In the genomic region with DNA sequence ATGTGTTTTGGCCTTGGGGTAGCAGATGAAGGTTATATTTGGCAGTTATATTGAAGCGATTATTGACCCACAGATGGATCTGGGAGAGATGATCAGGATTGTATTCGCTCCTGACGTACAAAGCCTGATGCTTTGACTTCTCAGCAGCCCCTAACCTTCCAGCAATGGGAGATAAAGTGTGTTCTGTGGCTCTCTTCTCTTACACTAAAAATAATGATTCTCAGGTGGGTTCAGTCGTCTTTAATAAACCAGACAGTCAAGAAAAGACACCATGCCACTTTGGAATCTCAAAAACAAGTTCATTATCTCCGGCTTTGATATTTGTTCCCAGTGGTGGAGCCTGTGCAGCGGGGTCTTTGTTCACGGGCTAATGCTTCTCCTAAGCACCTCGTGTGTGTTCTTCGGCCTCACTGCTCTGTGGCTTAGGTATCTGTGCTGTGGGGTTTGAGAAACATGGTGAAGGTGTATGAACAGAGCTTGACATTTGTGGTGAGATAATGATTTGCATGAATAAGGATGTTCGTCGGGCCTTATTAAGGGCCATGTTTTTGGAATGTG, we compare ENCODE assay signal across 9 cellular contexts. TPM values are rescaled to one million over a fixed set of nuclear protein-coding genes. Genes with fewer than 3 reads are reported as not detected.
DNase-seq lines count a peak whose midpoint lies in the region; ATAC-seq and TF ChIP-seq lines count a peak whose summit lies in the region.
"Had no signal": no experiment of that assay in that cellular context is flagged by ENCODE, and none has a peak within 500 bp of the region (broad histone marks: within the 10 kb centered on the region; RNA-seq: fewer than 3 reads in every experiment).

No MANE protein-coding gene starts in this region.

- in situ Hi-C loops in brain microvascular endothelial cell (cut with HindIII; ENCODE audit: low pct_ligation_motif_present, low sequenced_read_pairs), result no loop called here

- no peaks in the 10 kb centered on the region for H3K36me3 ChIP-seq in heart right ventricle
- peaks cover 2% of the 10 kb centered on the region for H3K36me3 ChIP-seq in brain microvascular endothelial cell (replicated peaks)
- no peaks in the 10 kb centered on the region for H3K36me3 ChIP-seq in vagina

- peaks cover 9 to 47% (median 36%) of the 10 kb centered on the region in 9 donors for H3K4me1 ChIP-seq in heart right ventricle
- peaks cover 48% of the 10 kb centered on the region for H3K4me1 ChIP-seq in vagina

- ATAC-seq in heart right ventricle, result no peak
- ATAC-seq in GM19035 (IDR thresholded peaks at IDR 0.05; ENCODE audit: unreplicated experiment), result no peak
- ATAC-seq in HG03565 (IDR thresholded peaks at IDR 0.05; ENCODE audit: unreplicated experiment), result no peak

- peaks cover 36% of the 10 kb centered on the region for H3K4me1 Mint-ChIP-seq in mesothelial cell of epicardium

- TF ChIP-seq CTCF in heart right ventricle (IDR thresholded peaks at IDR 0.05) (no peak), brain microvascular endothelial cell (IDR thresholded peaks at IDR 0.05; ENCODE audit: low read depth, low read length, missing control alignments) (no peak), mesothelial cell of epicardium (IDR thresholded peaks at IDR 0.05; ENCODE audit: unreplicated experiment) (no peak), vagina (IDR thresholded peaks at IDR 0.05) (no peak)

- H3K9me3 Mint-ChIP-seq in mesothelial cell of epicardium, result no peaks in the 10 kb centered on the region

- peaks cover 25% of the 10 kb centered on the region for H3K27me3 Mint-ChIP-seq in mesothelial cell of epicardium (ENCODE audit: low read depth)

- WGBS in heart right ventricle, 2 donors, result 44 to 51% methylated on average over 11 of the region's 11 CpGs

- H3K27ac ChIP-seq in heart right ventricle, result peak overlapping the region in 8 of 10 donors; percentile 79 to 99 (median 94)
- H3K27ac ChIP-seq in brain microvascular endothelial cell, result no peak overlapping the region
- peak overlapping the region; percentile 92 for H3K27ac ChIP-seq in vagina

- H3K27me3 ChIP-seq in heart right ventricle (no peaks in the 10 kb centered on the region), brain microvascular endothelial cell (replicated peaks) (no peaks in the 10 kb centered on the region), vagina (no peaks in the 10 kb centered on the region)

- peak overlapping the region; percentile 8 for H3K27ac Mint-ChIP-seq in mesothelial cell of epicardium

- H3K4me3 ChIP-seq in heart right ventricle (peak overlapping the region in 9 of 10 donors; percentile 6 to 100 (median 97)), brain microvascular endothelial cell (ENCODE audit: low read depth, low read length) (peak overlapping the region; percentile 78), vagina (peak overlapping the region; percentile 83 to 91)

- TF ChIP-seq POLR2A in vagina (IDR thresholded peaks at IDR 0.05), result no peak

- no peak for DNase-seq in heart right ventricle
- no peak for DNase-seq in cardiac septum (ENCODE audit: low spot score)
- no peak for DNase-seq in brain microvascular endothelial cell
- no peak for DNase-seq in mesothelial cell of epicardium (ENCODE audit: low spot score in 2 of 2, unreplicated experiment in 2 of 2)
- DNase-seq in vagina (ENCODE audit: extremely low spot score in 2 of 2), result peak in 1 of 2 donors; percentile 72
- DNase-seq in RPMI8226, result no peak
- DNase-seq: NCI-H1092 treated with DMSO at 0.1 percent for 48 hours had no signal

- intact Hi-C loops in heart right ventricle (cut with DNase I), result no loop called here
- intact Hi-C loops in cardiac septum (cut with DNase I), result no loop called here
- intact Hi-C loops in vagina (cut with DNase I), result no loop called here

- peak overlapping the region; percentile 79 for H3K4me3 Mint-ChIP-seq in mesothelial cell of epicardium

- H3K36me3 Mint-ChIP-seq in mesothelial cell of epicardium, result peaks cover under 1% of the 10 kb centered on the region

- H3K9me3 ChIP-seq in heart right ventricle (peaks cover 0 to 4% (median 0%) of the 10 kb centered on the region in 11 donors), vagina (no peaks in the 10 kb centered on the region)

RNA-seq across cellular contexts. Expression of a gene that starts 1.6 kb away (rescaled TPM):
- total RNA-seq in heart right ventricle, result 10 to 100 TPM in 5 of 10 donors, 1 to 10 TPM in 5; 8.4 to 15.5 (median 10.4) TPM
- 1 to 10 TPM; 5.8 to 8.0 TPM for polyA plus RNA-seq in heart right ventricle
- total RNA-seq in cardiac septum, result 9.3 TPM
- total RNA-seq in mesothelial cell of epicardium, result 31.2 to 31.3 TPM (median 31.2 TPM) in 3 replicates
- total RNA-seq in vagina, result 23.6 TPM

RNA-seq across cellular contexts. Expression of a gene that starts 45.8 kb away (rescaled TPM):
- total RNA-seq in heart right ventricle (10 to 100 TPM; 16.6 to 68.0 (median 26.3) TPM), cardiac septum (31.1 TPM), mesothelial cell of epicardium (0.16 TPM in 1 of 3 replicates, not detected in the others), vagina (115 TPM)
- polyA plus RNA-seq in heart right ventricle, result 10 to 100 TPM; 33.8 to 38.1 TPM

RNA-seq across cellular contexts. Expression of a gene that starts 53.7 kb away (rescaled TPM):
- total RNA-seq in heart right ventricle (10 to 100 TPM; 16.6 to 47.0 (median 23.9) TPM), cardiac septum (27.5 TPM), mesothelial cell of epicardium (20.3 to 24.3 TPM (median 22.0 TPM) in 3 replicates), vagina (47.1 TPM)
- polyA plus RNA-seq in heart right ventricle, result 10 to 100 TPM; 27.2 to 58.8 TPM

Comparison
In these comparisons a context has a peak if more than half of its experiments do, and no peak if none do; other contexts are left out.
1. RNA of a gene that starts 45.8 kb away (total RNA-seq): 115 TPM in vagina (single experiment), 31.1 TPM in cardiac septum (single experiment) and 16.6 to 68.0 TPM in heart right ventricle; 0.16 TPM in mesothelial cell of epicardium; every median in the first group is over 10 times any median in the second.
2. Peak in every context shown above with its lines, with median percentiles within 50 percentile points of each other: H3K4me3 ChIP-seq.